10 cellular contexts compared by ENCODE assay signal in the genomic region with DNA sequence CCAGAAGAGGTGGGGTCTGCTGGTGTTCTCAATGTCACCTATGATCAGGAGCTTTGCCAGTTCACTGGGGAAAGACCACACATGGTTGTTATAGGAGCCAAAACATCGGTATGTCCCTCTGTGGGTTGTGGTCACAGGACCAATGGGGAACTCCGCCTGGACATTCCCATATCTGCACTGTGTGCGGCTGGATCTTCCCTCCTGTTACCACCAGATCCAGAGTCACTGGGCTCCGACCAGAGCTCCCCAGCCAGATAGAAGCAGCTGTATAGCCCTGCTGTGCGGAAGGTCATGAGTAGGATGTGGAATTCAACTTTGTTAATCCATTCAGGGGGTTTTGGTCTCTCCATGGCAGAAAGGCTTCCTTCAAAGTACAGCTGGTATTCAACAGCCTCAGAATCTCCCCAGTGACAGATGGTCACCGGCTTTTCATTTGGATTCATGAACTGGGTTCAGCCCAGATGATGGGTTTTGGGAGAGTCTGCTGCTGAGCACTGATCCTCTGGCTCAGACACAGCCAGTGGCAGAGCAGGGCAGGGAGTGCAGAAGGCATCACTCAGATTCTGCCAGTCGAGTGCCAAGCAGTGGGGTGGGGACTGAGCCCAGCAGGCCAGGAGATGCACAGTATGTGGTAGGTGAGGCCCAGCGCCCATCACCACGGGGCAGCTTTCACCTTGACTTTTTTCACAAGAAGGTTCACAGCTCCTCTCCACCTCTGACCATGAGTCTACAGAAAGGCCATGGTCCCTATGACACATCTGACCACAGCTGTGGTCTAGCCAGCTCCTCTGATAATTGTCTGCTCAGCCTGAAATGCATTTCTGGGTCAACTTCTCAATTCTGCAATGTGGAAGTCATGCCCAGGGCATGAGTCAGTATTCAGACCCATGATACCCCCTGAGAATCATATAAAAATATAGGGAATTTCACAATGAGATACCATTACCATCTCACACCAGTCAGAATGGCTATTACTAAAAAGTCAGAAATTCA. TPM values are rescaled to one million over a fixed set of nuclear protein-coding genes. Genes with fewer than 3 reads are reported as not detected.
A peak's percentile ranks its signal among the peaks of the same experiment; 100 is the strongest.
DNase-seq lines count a peak whose midpoint lies in the region; ATAC-seq and TF ChIP-seq lines count a peak whose summit lies in the region.
"Had no signal": no experiment of that assay in that cellular context is flagged by ENCODE, and none has a peak within 500 bp of the region (broad histone marks: within the 10 kb centered on the region; RNA-seq: fewer than 3 reads in every experiment).

No MANE protein-coding gene starts in this region.

- no peaks in the 10 kb centered on the region for H3F3A ChIP-seq in PC-3 (ENCODE audit: low read length, unreplicated experiment)

- H2AFZ ChIP-seq in H9 (ENCODE audit: low read length) (no peak overlapping the region), PC-3 (ENCODE audit: low read length) (no peak overlapping the region)

- no peak for TF ChIP-seq EP300 in tibial nerve (IDR thresholded peaks at IDR 0.05)

- no peak overlapping the region for H3K4me3 Mint-ChIP-seq in H9
- H3K4me3 Mint-ChIP-seq: activated T-cell treated with anti-CD3 and anti-CD28 coated beads, Interleukin-2, amount 50 U/mL, for 72 hours had no signal

- H3K27ac ChIP-seq in H9 (ENCODE audit: insufficient read length, low read depth, low read length) = no peak overlapping the region
- H3K27ac ChIP-seq in PC-3 (ENCODE audit: low read length) = no peak overlapping the region
- peak overlapping the region; percentile 12 for H3K27ac ChIP-seq in skeletal muscle tissue (ENCODE audit: low read depth, low read length)
- H3K27ac ChIP-seq in tibial nerve = no peak overlapping the region
- no peak overlapping the region for H3K27ac ChIP-seq in A673 (ENCODE audit: low read depth, low read length, poor library complexity, severe bottlenecking)
- H3K27ac ChIP-seq: SK-N-MC had no signal

- no peaks in the 10 kb centered on the region for H3K9me2 ChIP-seq in PC-3 (replicated peaks; ENCODE audit: low read length)

- H3K9me3 Mint-ChIP-seq in H9 = peaks cover 9 to 13% of the 10 kb centered on the region in 2 experiments; a peak in 4 of 5 replicates
- H3K9me3 Mint-ChIP-seq: activated T-cell treated with anti-CD3 and anti-CD28 coated beads, Interleukin-2, amount 50 U/mL, for 72 hours had no signal

- no peak overlapping the region for H3T11ph ChIP-seq in H9 (ENCODE audit: low read length)

- no peak for TF ChIP-seq CTCF in H9 (conservative IDR thresholded peaks at IDR 0.05)
- TF ChIP-seq CTCF in PC-3 (conservative IDR thresholded peaks at IDR 0.05; ENCODE audit: low read depth, low read length) = no peak
- TF ChIP-seq CTCF in tibial nerve (IDR thresholded peaks at IDR 0.05) = no peak
- TF ChIP-seq CTCF in A673 (conservative IDR thresholded peaks at IDR 0.05; ENCODE audit: low read depth, low read length) = no peak

- H3K4me3 ChIP-seq in PC-3 (ENCODE audit: low read length) (no peak overlapping the region), skeletal muscle tissue (ENCODE audit: low read length in 3 of 3) (no peak overlapping the region), tibial nerve (no peak overlapping the region), A673 (ENCODE audit: low read depth, low read length, poor library complexity, severe bottlenecking) (no peak overlapping the region)
- H3K4me3 ChIP-seq: SK-N-MC had no signal

- H3K4ac ChIP-seq in H9 (ENCODE audit: low read depth, low read length) = no peak overlapping the region

- DNase-seq in H9 = no peak
- DNase-seq in PC-3 = peak; percentile 72
- peak; percentile 54 for DNase-seq in epidermal melanocyte (ENCODE audit: insufficient read length, low spot score)
- no peak for DNase-seq in HEK293T (ENCODE audit: extremely low spot score)
- DNase-seq in tibial nerve (ENCODE audit: low spot score in 2 of 2) = no peak
- no peak for DNase-seq in A673 (ENCODE audit: low spot score)
- DNase-seq: activated T-cell treated with anti-CD3 and anti-CD28 coated beads, Interleukin-2, amount 50 U/mL, for 72 hours had no signal

- no peak overlapping the region for H3K18ac ChIP-seq in H9 (ENCODE audit: insufficient read length, low read depth, low read length)

- H3K27me3 ChIP-seq in H9 (ENCODE audit: insufficient read depth, low read length) = no peaks in the 10 kb centered on the region
- no peaks in the 10 kb centered on the region for H3K27me3 ChIP-seq in PC-3 (ENCODE audit: low read length)
- peaks cover 7 to 9% (median 8%) of the 10 kb centered on the region in 3 donors for H3K27me3 ChIP-seq in skeletal muscle tissue (ENCODE audit: control insufficient read depth in 3 of 3, insufficient read depth in 3 of 3, low read length in 3 of 3)
- H3K27me3 ChIP-seq in tibial nerve = peaks cover 0 to 14% of the 10 kb centered on the region in 2 donors
- no peaks in the 10 kb centered on the region for H3K27me3 ChIP-seq in A673 (replicated peaks; ENCODE audit: insufficient read depth, low read depth, low read length, poor library complexity)

- no peak for TF ChIP-seq POLR2A in tibial nerve (IDR thresholded peaks at IDR 0.05)

- no peak overlapping the region for H3K23ac ChIP-seq in H9 (ENCODE audit: insufficient read length, low read depth, low read length)

- no CpG with 5 or more reads among the region's 9 CpGs for WGBS in H9 (ENCODE audit: extremely low coverage, insufficient read length, low lambda C conversion rate)
- WGBS in tibial nerve, 2 donors = 91 to 96% methylated on average over 7 to 9 of the region's 9 CpGs

- H3K36me3 ChIP-seq in PC-3 (ENCODE audit: low read depth, low read length) (no peaks in the 10 kb centered on the region), skeletal muscle tissue (ENCODE audit: control insufficient read depth in 3 of 3, insufficient read depth in 3 of 3, low read length in 3 of 3) (no peaks in the 10 kb centered on the region), tibial nerve (no peaks in the 10 kb centered on the region), A673 (ENCODE audit: insufficient read depth, low read length, poor library complexity, severe bottlenecking) (no peaks in the 10 kb centered on the region)

- H2BK20ac ChIP-seq in H9 (ENCODE audit: low read depth, low read length, poor library complexity, severe bottlenecking) = no peak overlapping the region

- POLR2A ChIA-PET in PC-3 (lab: Charles Lee; ENCODE audit: unreplicated experiment) = no interaction called here
- POLR2A ChIA-PET in HEK293T (lab: Yijun Ruan, JAX) = no interaction called here
- POLR2A ChIA-PET in A673 (lab: Charles Lee; ENCODE audit: low non-redundant PET) = no interaction called here

- no peaks in the 10 kb centered on the region for H3K23me2 ChIP-seq in H9 (ENCODE audit: insufficient read length, low read depth, low read length, poor library complexity, severe bottlenecking)

- H3K79me2 ChIP-seq in H9 (ENCODE audit: insufficient read depth, low read length) = no peaks in the 10 kb centered on the region
- no peaks in the 10 kb centered on the region for H3K79me2 ChIP-seq in PC-3 (ENCODE audit: low read length)

- H3K9ac ChIP-seq in H9 (ENCODE audit: extremely low read depth, insufficient read length, low read length) = no peak overlapping the region
- no peak overlapping the region for H3K9ac ChIP-seq in PC-3 (ENCODE audit: low read length)
- no peak overlapping the region for H3K9ac ChIP-seq in skeletal muscle tissue (ENCODE audit: low read depth in 1 of 3, low read length in 3 of 3)

- H4K20me1 ChIP-seq in H9 (ENCODE audit: control insufficient read depth, insufficient read depth, insufficient read length) = no peaks in the 10 kb centered on the region
- no peaks in the 10 kb centered on the region for H4K20me1 ChIP-seq in PC-3 (ENCODE audit: low read length)

- no peak overlapping the region for H4K5ac ChIP-seq in H9 (ENCODE audit: insufficient read length, low read depth, low read length)

- H2BK12ac ChIP-seq in H9 (ENCODE audit: insufficient read length, low read depth, low read length) = no peak overlapping the region

- no peak overlapping the region for H2AK5ac ChIP-seq in H9 (ENCODE audit: insufficient read length, low read length)

- H3K79me1 ChIP-seq in H9 (ENCODE audit: insufficient read depth, low read depth, low read length, poor library complexity, severe bottlenecking) = no peaks in the 10 kb centered on the region

- H3K4me2 ChIP-seq in H9 (ENCODE audit: insufficient read depth, insufficient read length, low read length) (no peak overlapping the region), PC-3 (ENCODE audit: low read length) (no peak overlapping the region)

- H2BK5ac ChIP-seq in H9 (ENCODE audit: insufficient read length, low read length) = no peak overlapping the region

- BruUV-seq in PC-3 (replicated peaks; lab: Mats Ljungman, UMichigan) (no TSS peak), A673 (replicated peaks; lab: Mats Ljungman, UMichigan) (no TSS peak)

- CTCF ChIA-PET in PC-3 (lab: Charles Lee) = no interaction called here
- CTCF ChIA-PET in HEK293T (lab: Yijun Ruan, JAX) = no interaction called here
- CTCF ChIA-PET in A673 (lab: Charles Lee) = no interaction called here

- no peak overlapping the region for H3K14ac ChIP-seq in H9 (ENCODE audit: insufficient read depth, low read length)

- no peaks in the 10 kb centered on the region for H3K4me1 ChIP-seq in H9 (ENCODE audit: insufficient read depth, low read length)
- peaks cover 6% of the 10 kb centered on the region; the same call in 1 of the 2 replicates for H3K4me1 ChIP-seq in PC-3 (ENCODE audit: insufficient read depth, low read length)
- H3K4me1 ChIP-seq in skeletal muscle tissue (ENCODE audit: control insufficient read depth in 3 of 3, insufficient read depth in 3 of 3, low read length in 3 of 3) = no peaks in the 10 kb centered on the region
- peaks cover 0 to 12% (median 6%) of the 10 kb centered on the region in 4 donors for H3K4me1 ChIP-seq in tibial nerve
- H3K4me1 ChIP-seq in A673 (ENCODE audit: insufficient read depth, low read length, poor library complexity, severe bottlenecking) = no peaks in the 10 kb centered on the region

- H3K27ac Mint-ChIP-seq in H9 = peak overlapping the region in 2 of 3 experiments; percentile 51 to 88; a peak in 2 of 7 replicates
- H3K27ac Mint-ChIP-seq: activated T-cell treated with anti-CD3 and anti-CD28 coated beads, Interleukin-2, amount 50 U/mL, for 72 hours had no signal

- H2BK120ac ChIP-seq in H9 (ENCODE audit: low read depth, low read length, poor library complexity, severe bottlenecking) = no peak overlapping the region

- no peak overlapping the region for H2BK15ac ChIP-seq in H9 (ENCODE audit: low read depth, low read length)

- no peak overlapping the region for H4K91ac ChIP-seq in H9 (ENCODE audit: insufficient read length, low read depth, low read length)

- H3K9me3 ChIP-seq in H9 (ENCODE audit: control insufficient read depth, low read depth, low read length) = no peaks in the 10 kb centered on the region
- no peaks in the 10 kb centered on the region for H3K9me3 ChIP-seq in PC-3 (ENCODE audit: low read length)
- H3K9me3 ChIP-seq in skeletal muscle tissue (ENCODE audit: control insufficient read depth in 3 of 3, low read length in 3 of 3) = no peaks in the 10 kb centered on the region
- no peaks in the 10 kb centered on the region for H3K9me3 ChIP-seq in tibial nerve
- H3K9me3 ChIP-seq in A673 (ENCODE audit: low read depth, low read length, poor library complexity, severe bottlenecking) = no peaks in the 10 kb centered on the region

- peaks cover 2 to 24% (median 3%) of the 10 kb centered on the region in 3 experiments; a peak in 5 of 7 replicates for H3K36me3 Mint-ChIP-seq in H9 (ENCODE audit: insufficient read depth in 1 of 3, low read depth in 3 of 3)

- H3K56ac ChIP-seq in H9 (ENCODE audit: insufficient read length, low read depth, low read length) = no peak overlapping the region

- no peak overlapping the region for H4K8ac ChIP-seq in H9 (replicated peaks; ENCODE audit: insufficient read length, low read depth, low read length)

- intact Hi-C loops in PC-3 (cut with micrococcal nuclease) = loop anchor here (5.0 kb wide), 1 partner anchor 631 kb away; no protein-coding TSS in a partner anchor
- intact Hi-C loops in A673 (cut with micrococcal nuclease; ENCODE audit: unreplicated experiment) = no loop called here

- H3K27me3 Mint-ChIP-seq in H9 (ENCODE audit: low read depth) = no peaks in the 10 kb centered on the region

- peaks cover 21 to 25% of the 10 kb centered on the region in 2 experiments for H3K4me1 Mint-ChIP-seq in H9

- peak; percentile 70 for ATAC-seq in PC-3
- ATAC-seq in GM19463 (IDR thresholded peaks at IDR 0.05; ENCODE audit: unreplicated experiment) = no peak

RNA-seq across cellular contexts. Expression of gene SHCBP1L, which starts 2.9 kb away (rescaled TPM):
- total RNA-seq in H9 (2021) (not detected in 2 replicates), PC-3 (2014; rRNA removed) (not detected in 2 replicates), skeletal muscle tissue (under 0.01 TPM), tibial nerve (1 to 10 TPM in 1 of 4 donors, not detected in 3; 1.3 TPM), A673 (2021) (not detected in 2 replicates)
- total RNA-seq: activated T-cell treated with anti-CD3 and anti-CD28 coated beads, Interleukin-2, amount 50 U/mL, for 72 hours had no signal

Comparison
In these comparisons a context has a peak if more than half of its experiments do, and no peak if none do; other contexts are left out.
1. DNase-seq: peak in PC-3 (single experiment) and epidermal melanocyte (single experiment); none in H9 (single experiment), HEK293T (single experiment), tibial nerve (0 of 2) and A673 (single experiment).